In the genomic region with DNA sequence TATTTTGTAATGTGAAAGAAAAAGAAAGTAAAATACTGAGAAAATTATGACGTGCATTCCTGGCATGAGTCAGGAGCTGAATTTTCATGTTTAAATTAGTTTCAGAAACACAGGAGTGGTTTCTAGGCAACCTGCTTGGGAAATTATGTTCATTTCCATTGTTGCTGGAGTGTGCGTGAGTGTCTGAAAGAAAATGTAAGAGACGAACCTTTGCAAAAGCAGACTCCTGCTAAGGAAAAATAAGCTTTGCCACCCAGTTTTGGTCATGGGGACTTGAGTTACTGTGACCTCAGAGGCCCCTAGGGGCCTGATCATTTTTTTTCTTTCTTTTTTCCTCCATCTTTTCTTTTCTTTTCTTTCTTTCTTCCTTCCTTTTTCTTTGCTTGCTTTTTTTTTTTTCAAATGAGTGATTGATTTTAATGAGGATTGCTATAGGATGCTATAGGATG, we compare ENCODE assay signal across 9 cellular contexts. TPM values are rescaled to one million over a fixed set of nuclear protein-coding genes. Genes with fewer than 3 reads are reported as not detected.
DNase-seq lines count a peak whose midpoint lies in the region; ATAC-seq and TF ChIP-seq lines count a peak whose summit lies in the region.
"Had no signal": no experiment of that assay in that cellular context is flagged by ENCODE, and none has a peak within 500 bp of the region (broad histone marks: within the 10 kb centered on the region; RNA-seq: fewer than 3 reads in every experiment).

No MANE protein-coding gene starts in this region.

- no peak for TF ChIP-seq CTCF in ascending aorta (IDR thresholded peaks at IDR 0.05)
- TF ChIP-seq CTCF in right lobe of liver (IDR thresholded peaks at IDR 0.05), result no peak
- no peak for TF ChIP-seq CTCF in transverse colon (IDR thresholded peaks at IDR 0.05)

- ATAC-seq in GM18505 (IDR thresholded peaks at IDR 0.05; ENCODE audit: unreplicated experiment), result peak; percentile 30
- ATAC-seq in right lobe of liver, result peak in 2 of 4 donors; percentile 6 to 16
- no peak for ATAC-seq in HG03521 (IDR thresholded peaks at IDR 0.05; ENCODE audit: unreplicated experiment)

- H3K4me1 ChIP-seq in ascending aorta (no peaks in the 10 kb centered on the region), right lobe of liver (peaks cover 0 to 8% (median 0%) of the 10 kb centered on the region in 4 donors), transverse colon (peaks cover 0 to 25% (median 13%) of the 10 kb centered on the region in 4 donors)

- TF ChIP-seq EP300 in transverse colon (IDR thresholded peaks at IDR 0.05; ENCODE audit: low read depth), result no peak

- TF ChIP-seq POLR2A in GM18505 (IDR thresholded peaks at IDR 0.05; ENCODE audit: borderline replicate concordance, extremely low read depth, insufficient read depth, insufficient read length), result no peak
- no peak for TF ChIP-seq POLR2A in right lobe of liver (IDR thresholded peaks at IDR 0.05)
- TF ChIP-seq POLR2A in transverse colon (IDR thresholded peaks at IDR 0.05), result no peak
- TF ChIP-seq POLR2A in erythroblast (IDR thresholded peaks at IDR 0.05; ENCODE audit: low read length), result no peak

- intact Hi-C loops in ascending aorta (cut with DNase I) (loop anchor here (2.0 kb wide), 1 partner anchor 260 kb away; a partner anchor contains a TSS), right lobe of liver (cut with DNase I) (no loop called here), transverse colon (cut with DNase I; ENCODE audit: low total_unique reads) (no loop called here)

- H3K27ac ChIP-seq in ascending aorta (peak overlapping the region; percentile 59 to 70), right lobe of liver (peak overlapping the region in 2 of 3 donors; percentile 28 to 38), transverse colon (peak overlapping the region; percentile 65 to 78 (median 71))
- H3K27ac ChIP-seq: cardiac muscle cell had no signal

- WGBS in right lobe of liver (ENCODE audit: insufficient coverage, low coverage, low lambda C conversion rate, missing lambda C conversion rate), result 33% methylated on average over 3 of the region's 3 CpGs
- 12 to 22% methylated on average over 2 to 3 of the region's 3 CpGs for WGBS in transverse colon (ENCODE audit: low coverage in 1 of 2), 2 donors

- H3K27me3 ChIP-seq in ascending aorta (no peaks in the 10 kb centered on the region), right lobe of liver (no peaks in the 10 kb centered on the region), transverse colon (no peaks in the 10 kb centered on the region)
- H3K27me3 ChIP-seq: cardiac muscle cell had no signal

- H3K4me3 ChIP-seq in ascending aorta (peak overlapping the region in 1 of 2 donors; percentile 55), right lobe of liver (no peak overlapping the region), transverse colon (peak overlapping the region in 1 of 4 donors; percentile 42)
- H3K4me3 ChIP-seq: cardiac muscle cell had no signal

- DNase-seq in HT1080 (ENCODE audit: low read depth) (peak; percentile 84), ascending aorta (ENCODE audit: low spot score in 2 of 2) (no peak), right lobe of liver (no peak), transverse colon (no peak), NCI-H2029 treated with DMSO at 0.1 percent for 48 hours (lab: John Stamatoyannopoulos, UW) (no peak), erythroblast (lab: John Stamatoyannopoulos, UW) (no peak)

- in situ Hi-C loops in transverse colon (cut with MboI; ENCODE audit: low pct_ligation_motif_present in 1 of 4, low pct_unique_long_range_greater_than_20kb in 1 of 4, low sequenced_read_pairs in 3 of 4), result loop anchor here in 3 of 4 donors (10.0 to 25.0 kb wide), 4 partner anchors 154 to 262 kb away; a partner anchor contains a TSS

- H3K36me3 ChIP-seq in ascending aorta, result no peaks in the 10 kb centered on the region
- H3K36me3 ChIP-seq in right lobe of liver, result no peaks in the 10 kb centered on the region
- no peaks in the 10 kb centered on the region for H3K36me3 ChIP-seq in transverse colon
- H3K36me3 ChIP-seq: cardiac muscle cell had no signal

- H3K9me3 ChIP-seq in ascending aorta (no peaks in the 10 kb centered on the region), right lobe of liver (no peaks in the 10 kb centered on the region), transverse colon (no peaks in the 10 kb centered on the region)

RNA-seq across cellular contexts. Expression of a gene that starts 18.8 kb away (rescaled TPM):
- total RNA-seq in HT1080 (2014; rRNA removed; shearing (Covaris generic)), result 2.6 and 6.3 TPM in 2 replicates
- 6.9 and 8.1 TPM in 2 replicates for polyA plus RNA-seq in HT1080 (2015; cell fraction: cytosol; rRNA removed)
- polyA plus RNA-seq in HT1080 (2015; cell fraction: nucleus; rRNA removed), result 3.3 and 5.1 TPM in 2 replicates
- total RNA-seq in ascending aorta, result not detected
- not detected for total RNA-seq in right lobe of liver
- not detected for total RNA-seq in transverse colon
- total RNA-seq: cardiac muscle cell had no signal
- polyA plus RNA-seq: cardiac muscle cell had no signal
